In the genomic region with DNA sequence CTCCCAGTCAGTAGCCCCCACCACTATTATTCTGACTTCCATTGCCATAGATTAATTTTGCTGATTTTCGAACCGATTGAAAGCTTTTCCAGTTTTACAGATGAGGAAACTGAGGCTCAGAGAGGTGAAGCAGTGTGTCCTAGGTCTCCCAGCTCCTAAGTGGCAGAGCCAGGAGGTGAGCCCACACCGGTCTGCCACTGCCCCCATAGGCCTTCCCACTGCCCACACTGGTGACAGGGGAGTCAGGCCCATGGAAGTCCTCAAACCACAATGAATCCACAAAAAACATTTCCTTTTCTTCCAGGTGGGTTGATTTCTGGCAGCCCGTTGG, we compare ENCODE assay signal across 1 cellular context.
TF ChIP-seq lines count a peak whose summit lies in the region.

No MANE protein-coding gene starts in this region.

TF ChIP-seq in WTC11, 78 proteins besides CTCF, POLR2A, EP300 and RAD21 (continued from another document):
- TF ChIP-seq ATF1 (CRISPR knock-in tag; IDR thresholded peaks at IDR 0.05) (no peak), ZNF263 (CRISPR knock-in tag; IDR thresholded peaks at IDR 0.05; ENCODE audit: low read depth) (no peak), ZNF671 (CRISPR knock-in tag; IDR thresholded peaks at IDR 0.05) (no peak), NR2C2 (CRISPR knock-in tag; IDR thresholded peaks at IDR 0.05) (no peak), ZSCAN18 (CRISPR knock-in tag; IDR thresholded peaks at IDR 0.05) (no peak), ZBTB21 (CRISPR knock-in tag; IDR thresholded peaks at IDR 0.05; ENCODE audit: borderline replicate concordance) (no peak), MYBL2 (CRISPR knock-in tag; IDR thresholded peaks at IDR 0.05) (no peak), ZBTB43 (CRISPR knock-in tag; IDR thresholded peaks at IDR 0.05) (no peak), MXD4 (CRISPR knock-in tag; IDR thresholded peaks at IDR 0.05; ENCODE audit: borderline replicate concordance) (no peak), JAZF1 (CRISPR knock-in tag; IDR thresholded peaks at IDR 0.05) (no peak), ZNF416 (CRISPR knock-in tag; IDR thresholded peaks at IDR 0.05) (no peak), TEAD1 (CRISPR knock-in tag; IDR thresholded peaks at IDR 0.05) (no peak)
- TF ChIP-seq, protein P1, sequence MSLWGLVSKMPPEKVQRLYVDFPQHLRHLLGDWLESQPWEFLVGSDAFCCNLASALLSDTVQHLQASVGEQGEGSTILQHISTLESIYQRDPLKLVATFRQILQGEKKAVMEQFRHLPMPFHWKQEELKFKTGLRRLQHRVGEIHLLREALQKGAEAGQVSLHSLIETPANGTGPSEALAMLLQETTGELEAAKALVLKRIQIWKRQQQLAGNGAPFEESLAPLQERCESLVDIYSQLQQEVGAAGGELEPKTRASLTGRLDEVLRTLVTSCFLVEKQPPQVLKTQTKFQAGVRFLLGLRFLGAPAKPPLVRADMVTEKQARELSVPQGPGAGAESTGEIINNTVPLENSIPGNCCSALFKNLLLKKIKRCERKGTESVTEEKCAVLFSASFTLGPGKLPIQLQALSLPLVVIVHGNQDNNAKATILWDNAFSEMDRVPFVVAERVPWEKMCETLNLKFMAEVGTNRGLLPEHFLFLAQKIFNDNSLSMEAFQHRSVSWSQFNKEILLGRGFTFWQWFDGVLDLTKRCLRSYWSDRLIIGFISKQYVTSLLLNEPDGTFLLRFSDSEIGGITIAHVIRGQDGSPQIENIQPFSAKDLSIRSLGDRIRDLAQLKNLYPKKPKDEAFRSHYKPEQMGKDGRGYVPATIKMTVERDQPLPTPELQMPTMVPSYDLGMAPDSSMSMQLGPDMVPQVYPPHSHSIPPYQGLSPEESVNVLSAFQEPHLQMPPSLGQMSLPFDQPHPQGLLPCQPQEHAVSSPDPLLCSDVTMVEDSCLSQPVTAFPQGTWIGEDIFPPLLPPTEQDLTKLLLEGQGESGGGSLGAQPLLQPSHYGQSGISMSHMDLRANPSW (CRISPR knock-in tag; conservative IDR thresholded peaks at IDR 0.05; ENCODE audit: low read depth), result no peak
- TF ChIP-seq, protein P2, sequence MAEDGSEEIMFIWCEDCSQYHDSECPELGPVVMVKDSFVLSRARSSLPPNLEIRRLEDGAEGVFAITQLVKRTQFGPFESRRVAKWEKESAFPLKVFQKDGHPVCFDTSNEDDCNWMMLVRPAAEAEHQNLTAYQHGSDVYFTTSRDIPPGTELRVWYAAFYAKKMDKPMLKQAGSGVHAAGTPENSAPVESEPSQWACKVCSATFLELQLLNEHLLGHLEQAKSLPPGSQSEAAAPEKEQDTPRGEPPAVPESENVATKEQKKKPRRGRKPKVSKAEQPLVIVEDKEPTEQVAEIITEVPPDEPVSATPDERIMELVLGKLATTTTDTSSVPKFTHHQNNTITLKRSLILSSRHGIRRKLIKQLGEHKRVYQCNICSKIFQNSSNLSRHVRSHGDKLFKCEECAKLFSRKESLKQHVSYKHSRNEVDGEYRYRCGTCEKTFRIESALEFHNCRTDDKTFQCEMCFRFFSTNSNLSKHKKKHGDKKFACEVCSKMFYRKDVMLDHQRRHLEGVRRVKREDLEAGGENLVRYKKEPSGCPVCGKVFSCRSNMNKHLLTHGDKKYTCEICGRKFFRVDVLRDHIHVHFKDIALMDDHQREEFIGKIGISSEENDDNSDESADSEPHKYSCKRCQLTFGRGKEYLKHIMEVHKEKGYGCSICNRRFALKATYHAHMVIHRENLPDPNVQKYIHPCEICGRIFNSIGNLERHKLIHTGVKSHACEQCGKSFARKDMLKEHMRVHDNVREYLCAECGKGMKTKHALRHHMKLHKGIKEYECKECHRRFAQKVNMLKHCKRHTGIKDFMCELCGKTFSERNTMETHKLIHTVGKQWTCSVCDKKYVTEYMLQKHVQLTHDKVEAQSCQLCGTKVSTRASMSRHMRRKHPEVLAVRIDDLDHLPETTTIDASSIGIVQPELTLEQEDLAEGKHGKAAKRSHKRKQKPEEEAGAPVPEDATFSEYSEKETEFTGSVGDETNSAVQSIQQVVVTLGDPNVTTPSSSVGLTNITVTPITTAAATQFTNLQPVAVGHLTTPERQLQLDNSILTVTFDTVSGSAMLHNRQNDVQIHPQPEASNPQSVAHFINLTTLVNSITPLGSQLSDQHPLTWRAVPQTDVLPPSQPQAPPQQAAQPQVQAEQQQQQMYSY (CRISPR knock-in tag; IDR thresholded peaks at IDR 0.05), result no peak
